8 cellular contexts compared by ENCODE assay signal in the genomic region with DNA sequence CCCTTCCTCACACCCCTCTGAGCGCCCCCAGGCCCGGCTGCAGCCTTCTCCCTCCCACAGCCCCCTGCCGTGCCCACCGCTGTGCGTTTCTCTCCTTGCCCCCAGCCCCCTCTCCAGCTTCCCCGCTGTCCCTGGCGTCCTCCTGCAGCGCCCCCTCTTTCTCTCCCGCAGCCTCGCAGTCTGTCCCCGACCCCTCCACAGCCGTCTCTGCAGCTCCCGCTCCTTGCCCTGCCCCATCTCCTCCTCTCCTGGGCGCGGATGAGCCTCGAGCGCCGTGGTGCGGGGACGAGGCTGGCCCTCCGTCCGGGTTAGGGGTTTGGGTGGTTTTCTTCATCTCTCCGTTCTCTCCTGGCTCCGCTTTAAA. TPM values are rescaled to one million over a fixed set of nuclear protein-coding genes. Genes with fewer than 3 reads are reported as not detected.
A peak's percentile ranks its signal among the peaks of the same experiment; 100 is the strongest.
DNase-seq lines count a peak whose midpoint lies in the region; ATAC-seq and TF ChIP-seq lines count a peak whose summit lies in the region.

No MANE protein-coding gene starts in this region.

- H3K9me3 ChIP-seq in BE2C (no peaks in the 10 kb centered on the region), iPS DF 6.9 (ENCODE audit: control insufficient read depth, insufficient read depth, low read length) (no peaks in the 10 kb centered on the region)

- POLR2A ChIA-PET in activated CD8-positive, alpha-beta T cell treated with anti-CD3 and anti-CD28 coated beads for 36 hours (lab: Charles Lee): interaction anchor here (1.2 to 1.7 kb wide), 2 partner anchors 43 to 81 kb away, joined by 3 to 6 read pairs; partner anchors contain the start of gene PPP6R1

- H3K27me3 ChIP-seq in BE2C (no peaks in the 10 kb centered on the region), H7 (ENCODE audit: control insufficient read depth, insufficient read depth, low read length) (no peaks in the 10 kb centered on the region), iPS DF 6.9 (ENCODE audit: control insufficient read depth, insufficient read depth, low read length) (no peaks in the 10 kb centered on the region)

- WGBS in iPS DF 6.9 (ENCODE audit: insufficient coverage, insufficient read length): no CpG with 5 or more reads among the region's 24 CpGs

- peaks cover 9% of the 10 kb centered on the region; the same call in 1 of the 2 replicates for H3K36me3 ChIP-seq in BE2C
- H3K36me3 ChIP-seq in H7 (replicated peaks; ENCODE audit: control insufficient read depth, insufficient read depth, low read length): peaks cover 16% of the 10 kb centered on the region
- peaks cover 8% of the 10 kb centered on the region for H3K36me3 ChIP-seq in iPS DF 6.9 (ENCODE audit: control insufficient read depth, insufficient read depth, low read length)

- no peak overlapping the region for H3K27ac ChIP-seq in iPS DF 6.9 (ENCODE audit: low read length)

- peaks cover 4% of the 10 kb centered on the region for H3K27me3 Mint-ChIP-seq in activated CD8-positive, alpha-beta T cell treated with anti-CD3 and anti-CD28 coated beads for 36 hours

- CTCF ChIA-PET in activated CD8-positive, alpha-beta T cell treated with anti-CD3 and anti-CD28 coated beads for 36 hours (lab: Charles Lee): interaction anchor here (0.7 to 1.8 kb wide), 3 partner anchors 9 to 44 kb away, joined by 3 to 5 read pairs (median 3); partner anchors contain the start of gene TMEM238

- H3K4me3 ChIP-seq in BE2C (ENCODE audit: low read depth, low read length): peak overlapping the region; percentile 77
- peak overlapping the region; percentile 73 for H3K4me3 ChIP-seq in H7 (ENCODE audit: insufficient read depth, low read depth, low read length)
- H3K4me3 ChIP-seq in iPS DF 6.9 (ENCODE audit: low read length): peak overlapping the region; percentile 64; the same call in 1 of the 2 replicates

- peaks cover 18% of the 10 kb centered on the region for H3K36me3 Mint-ChIP-seq in activated CD8-positive, alpha-beta T cell treated with anti-CD3 and anti-CD28 coated beads for 36 hours (ENCODE audit: low read depth)

- no peaks in the 10 kb centered on the region for H3K9me3 Mint-ChIP-seq in activated CD8-positive, alpha-beta T cell treated with anti-CD3 and anti-CD28 coated beads for 36 hours

- H3K4me1 ChIP-seq in BE2C (peaks cover 4% of the 10 kb centered on the region), iPS DF 6.9 (ENCODE audit: control insufficient read depth, insufficient read depth, low read length) (peaks cover 2% of the 10 kb centered on the region)

- DNase-seq in BE2C: peak; percentile 51
- DNase-seq in H7: no peak
- DNase-seq in activated CD8-positive, alpha-beta T cell treated with anti-CD3 and anti-CD28 coated beads for 36 hours: peak; percentile 53
- no peak for DNase-seq in iPS DF 6.9 (ENCODE audit: low read depth, low spot score)
- peak; percentile 48 for DNase-seq in stimulated activated naive CD8-positive, alpha-beta T cell treated with anti-CD3 and anti-CD28 coated beads, Interleukin-15, Interleukin-2, amounts not matched to agents 100 U/mL and 50 U/mL, for 24 hours
- no peak for DNase-seq in middle frontal gyrus (ENCODE audit: extremely low spot score, low spot score)

- TF ChIP-seq CTCF in BE2C (IDR thresholded peaks at IDR 0.05; ENCODE audit: low read depth, low read length): peak; percentile 19
- peak; percentile 10 for TF ChIP-seq CTCF in activated CD8-positive, alpha-beta T cell treated with anti-CD3 and anti-CD28 coated beads for 36 hours (IDR thresholded peaks at IDR 0.05)

- peak overlapping the region; percentile 90 for H3K4me3 Mint-ChIP-seq in activated CD8-positive, alpha-beta T cell treated with anti-CD3 and anti-CD28 coated beads for 36 hours

- H3K27ac Mint-ChIP-seq in activated CD8-positive, alpha-beta T cell treated with anti-CD3 and anti-CD28 coated beads for 36 hours: peak overlapping the region; percentile 91

- intact Hi-C loops in activated CD8-positive, alpha-beta T cell treated with anti-CD3 and anti-CD28 coated beads for 36 hours (cut with micrococcal nuclease): no loop called here

- H3K4me1 Mint-ChIP-seq in activated CD8-positive, alpha-beta T cell treated with anti-CD3 and anti-CD28 coated beads for 36 hours (ENCODE audit: low read depth): peaks cover 12% of the 10 kb centered on the region

- no peak for ATAC-seq in activated CD8-positive, alpha-beta T cell treated with anti-CD3 and anti-CD28 coated beads for 36 hours
- ATAC-seq in stimulated activated naive CD8-positive, alpha-beta T cell treated with anti-CD3 and anti-CD28 coated beads, Interleukin-15, Interleukin-2, amounts not matched to agents 100 U/mL and 50 U/mL, for 24 hours: no peak
- ATAC-seq in HG03460 (IDR thresholded peaks at IDR 0.05; ENCODE audit: unreplicated experiment) (no peak), HG03439 (IDR thresholded peaks at IDR 0.05; ENCODE audit: unreplicated experiment) (no peak)

RNA-seq across cellular contexts. Expression of gene KMT5C, which starts 1.1 kb away (rescaled TPM):
- 24.8 TPM for polyA plus RNA-seq in BE2C (2012; ENCODE audit: insufficient read depth, insufficient read length, low read depth)
- total RNA-seq in H7 (2014; rRNA removed; shearing (Covaris generic)): 36.1 and 58.9 TPM in 2 replicates
- 10 to 100 TPM; 32.6 to 33.1 TPM for total RNA-seq in activated CD8-positive, alpha-beta T cell treated with anti-CD3 and anti-CD28 coated beads for 36 hours

RNA-seq across cellular contexts. Expression of gene COX6B2, which starts 13.8 kb away (rescaled TPM):
- polyA plus RNA-seq in BE2C (2012; ENCODE audit: insufficient read depth, insufficient read length, low read depth): not detected
- total RNA-seq in H7 (2014; rRNA removed; shearing (Covaris generic)): 0.17 and 0.30 TPM in 2 replicates
- not detected for total RNA-seq in activated CD8-positive, alpha-beta T cell treated with anti-CD3 and anti-CD28 coated beads for 36 hours

RNA-seq across cellular contexts. Expression of gene TMEM150B, which starts 15.6 kb away (rescaled TPM):
- not detected for polyA plus RNA-seq in BE2C (2012; ENCODE audit: insufficient read depth, insufficient read length, low read depth)
- total RNA-seq in H7 (2014; rRNA removed; shearing (Covaris generic)): 0.24 TPM in 1 of 2 replicates, not detected in the other
- not detected for total RNA-seq in activated CD8-positive, alpha-beta T cell treated with anti-CD3 and anti-CD28 coated beads for 36 hours

RNA-seq across cellular contexts. Expression of gene GARIN5B, which starts 22.3 kb away (rescaled TPM):
- polyA plus RNA-seq in BE2C (2012; ENCODE audit: insufficient read depth, insufficient read length, low read depth): not detected
- total RNA-seq in H7 (2014; rRNA removed; shearing (Covaris generic)): not detected in 2 replicates
- not detected for total RNA-seq in activated CD8-positive, alpha-beta T cell treated with anti-CD3 and anti-CD28 coated beads for 36 hours

RNA-seq across cellular contexts. Expression of gene IL11, which starts 29.5 kb away (rescaled TPM):
- not detected for polyA plus RNA-seq in BE2C (2012; ENCODE audit: insufficient read depth, insufficient read length, low read depth)
- 0.59 and 1.2 TPM in 2 replicates for total RNA-seq in H7 (2014; rRNA removed; shearing (Covaris generic))
- total RNA-seq in activated CD8-positive, alpha-beta T cell treated with anti-CD3 and anti-CD28 coated beads for 36 hours: under 1 TPM in 1 of 2 experiments, not detected in 1; 0.18 TPM

Comparison
In these comparisons a context has a peak if more than half of its experiments do, and no peak if none do; other contexts are left out.
1. DNase-seq: peak in BE2C (single experiment), activated CD8-positive, alpha-beta T cell treated with anti-CD3 and anti-CD28 coated beads for 36 hours (single experiment) and stimulated activated naive CD8-positive, alpha-beta T cell treated with anti-CD3 and anti-CD28 coated beads, Interleukin-15, Interleukin-2, amounts not matched to agents 100 U/mL and 50 U/mL, for 24 hours (single experiment); none in H7 (single experiment), iPS DF 6.9 (single experiment) and middle frontal gyrus (single experiment).
2. Peak in every context shown above with its lines, with median percentiles within 50 percentile points of each other: H3K4me3 ChIP-seq.